1 cellular context compared by ENCODE assay signal in the genomic region with DNA sequence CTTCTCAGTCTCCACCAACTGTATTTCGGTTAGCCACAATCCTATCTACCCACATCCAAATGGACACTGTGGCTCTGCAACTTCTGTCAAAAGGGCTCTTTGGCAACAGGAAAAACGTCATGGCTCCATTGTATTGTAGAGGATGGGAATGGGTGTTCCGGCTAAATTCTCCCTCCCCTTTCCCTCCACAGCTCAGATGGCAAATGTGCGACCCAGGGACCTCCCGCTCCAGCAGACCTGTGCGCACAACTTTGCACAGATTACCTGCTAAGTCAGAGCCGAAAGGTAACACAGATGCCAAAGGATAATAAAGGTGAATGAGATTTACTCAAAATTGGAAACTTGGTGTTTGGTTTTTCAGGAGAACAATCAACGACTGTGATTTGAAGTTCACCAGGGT.
A peak's percentile ranks its signal among the peaks of the same experiment; 100 is the strongest.
TF ChIP-seq lines count a peak whose summit lies in the region.

No MANE protein-coding gene starts in this region.

TF ChIP-seq in H1, 55 proteins besides CTCF, POLR2A, EP300 and RAD21:
- TF ChIP-seq SAP30 (IDR thresholded peaks at IDR 0.05; ENCODE audit: insufficient read depth, insufficient replicate concordance, low read length) (no peak), EZH2 (IDR thresholded peaks at IDR 0.05; ENCODE audit: low read depth, low read length, severe bottlenecking) (peak; percentile 34)
TF ChIP-seq in H1: peak in this region for 1.
